ENCODE assay signal across 17 cellular contexts in the genomic region with DNA sequence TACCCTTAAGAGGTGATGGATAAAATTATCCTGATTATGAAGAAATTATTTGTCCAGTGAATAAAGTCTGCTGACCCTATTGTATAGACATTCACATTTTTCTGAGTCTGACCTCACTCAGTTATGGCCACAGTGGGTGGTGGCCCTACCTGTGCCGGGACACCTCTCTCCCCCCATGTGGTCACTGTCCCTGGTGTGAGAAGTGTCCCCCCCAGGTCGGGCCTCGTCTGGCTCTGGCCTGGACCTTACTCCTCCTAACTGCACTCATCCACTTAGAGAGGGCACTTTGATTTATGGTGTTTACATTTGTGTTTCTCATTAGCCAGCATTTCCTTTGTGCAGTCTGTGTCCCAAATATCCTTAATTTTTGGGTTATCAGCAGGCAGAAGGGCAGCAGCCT.
"Had no signal": no experiment of that assay in that cellular context is flagged by ENCODE, and none has a peak within 500 bp of the region (broad histone marks: within the 10 kb centered on the region; RNA-seq: fewer than 3 reads in every experiment).

No MANE protein-coding gene starts in this region.

- H3K9me3 ChIP-seq: ovary, SK-N-SH, tibial nerve had no signal

- H3K27me3 ChIP-seq: brain microvascular endothelial cell, ovary, tibial nerve had no signal

- ATAC-seq: activated T-cell treated with anti-CD3 and anti-CD28 coated beads, Interleukin-2, amount 50 U/mL, for 72 hours; effector memory CD8-positive, alpha-beta T cell; stimulated activated naive B cell treated with anti-CD40 and anti-IgM and Interleukin-4, amounts not matched to agents 10 μg/mL and 1 μg/mL and 100 μg/mL, for 72 hours; T-cell had no signal

- H3K27ac ChIP-seq: brain microvascular endothelial cell, ovary, tibial nerve had no signal

- H3K36me3 ChIP-seq: brain microvascular endothelial cell, ovary, tibial nerve had no signal

- H3K4me3 ChIP-seq: ovary, tibial nerve had no signal

- DNase-seq: activated CD4-positive, alpha-beta T cell treated with anti-CD3 and anti-CD28 coated beads, Interleukin-2, amount 10 ng/mL, durations not matched to agents 7 days and 5 days; activated CD8-positive, alpha-beta memory T cell treated with anti-CD3 and anti-CD28 coated beads, Interleukin-2, amount 50 U/mL, for 48 hours; activated naive CD8-positive, alpha-beta T cell treated with anti-CD3 and anti-CD28 coated beads for 36 hours; activated T-cell treated with anti-CD3 and anti-CD28 coated beads, Interleukin-2, amount 50 U/mL, for 72 hours; cerebellar nuclear complex; effector memory CD8-positive, alpha-beta T cell; erythroblast; hippocampal formation; naive B cell; ovary; SK-N-SH; stimulated activated CD4-positive, alpha-beta T cell treated with anti-CD3 and anti-CD28 coated beads, Interleukin-4, amount 100 ng/mL, for 1 hour; stimulated activated naive B cell treated with anti-CD40 and anti-IgM and Interleukin-4, amounts not matched to agents 10 μg/mL and 1 μg/mL and 100 μg/mL, for 72 hours; T-cell; T-helper 9 cell had no signal
